21 cellular contexts compared by ENCODE assay signal in genomic region chr6:33782561-33782960, GRCh38. TPM values are rescaled to one million over a fixed set of nuclear protein-coding genes. Genes with fewer than 3 reads are reported as not detected.
A peak's percentile ranks its signal among the peaks of the same experiment; 100 is the strongest.
DNase-seq lines count a peak whose midpoint lies in the region; ATAC-seq and TF ChIP-seq lines count a peak whose summit lies in the region.
"Had no signal": no experiment of that assay in that cellular context is flagged by ENCODE, and none has a peak within 500 bp of the region (broad histone marks: within the 10 kb centered on the region; RNA-seq: fewer than 3 reads in every experiment).

No MANE protein-coding gene starts in this region.

- H4K91ac ChIP-seq in H9 (ENCODE audit: insufficient read length, low read depth, low read length), result peak overlapping the region; percentile 7

- no peaks in the 10 kb centered on the region for H3K27me3 Mint-ChIP-seq in CD8-positive, alpha-beta T cell (ENCODE audit: low read depth)
- H3K27me3 Mint-ChIP-seq in H9 (ENCODE audit: low read depth), result no peaks in the 10 kb centered on the region
- H3K27me3 Mint-ChIP-seq in activated naive CD8-positive, alpha-beta T cell treated with anti-CD3 and anti-CD28 coated beads, Interleukin-2, amount 50 U/mL, for 24 hours, result no peaks in the 10 kb centered on the region
- H3K27me3 Mint-ChIP-seq: CD4-positive, alpha-beta memory T cell had no signal

- no peak overlapping the region for H2BK120ac ChIP-seq in H9 (ENCODE audit: low read depth, low read length, poor library complexity, severe bottlenecking)

- no peaks in the 10 kb centered on the region for H4K20me1 ChIP-seq in H9 (ENCODE audit: control insufficient read depth, insufficient read depth, insufficient read length)

- H4K5ac ChIP-seq in H9 (ENCODE audit: insufficient read length, low read depth, low read length), result no peak overlapping the region

- no peak overlapping the region for H3K27ac ChIP-seq in CD8-positive, alpha-beta T cell (ENCODE audit: low read depth, low read length)
- H3K27ac ChIP-seq in H9 (ENCODE audit: insufficient read length, low read depth, low read length), result peak overlapping the region; percentile 20
- peak overlapping the region; percentile 82 for H3K27ac ChIP-seq in SJSA1
- H3K27ac ChIP-seq in iPS-18a (ENCODE audit: low read length), result peak overlapping the region; percentile 77
- H3K27ac ChIP-seq: spleen had no signal

- ATAC-seq in CD8-positive, alpha-beta T cell, result no peak
- ATAC-seq in activated naive CD8-positive, alpha-beta T cell treated with anti-CD3 and anti-CD28 coated beads, Interleukin-2, amount 50 U/mL, for 24 hours, result no peak
- ATAC-seq in HG02642 (IDR thresholded peaks at IDR 0.05; ENCODE audit: poor library complexity, unreplicated experiment), result no peak
- ATAC-seq: activated T-cell treated with anti-CD3 and anti-CD28 coated beads, Interleukin-2, amount 50 U/mL, for 4 hours had no signal

- H3K9me3 ChIP-seq in CD8-positive, alpha-beta T cell (ENCODE audit: low read length), result no peaks in the 10 kb centered on the region
- H3K9me3 ChIP-seq in H9 (ENCODE audit: control insufficient read depth, low read depth, low read length) (no peaks in the 10 kb centered on the region), SJSA1 (replicated peaks) (no peaks in the 10 kb centered on the region), iPS-18a (ENCODE audit: control insufficient read depth, low read depth, low read length) (no peaks in the 10 kb centered on the region)
- H3K9me3 ChIP-seq: spleen had no signal

- peaks cover 53% of the 10 kb centered on the region for H3K36me3 ChIP-seq in CD8-positive, alpha-beta T cell (ENCODE audit: insufficient read depth, low read length)
- H3K36me3 ChIP-seq in SJSA1 (peaks cover 86% of the 10 kb centered on the region), iPS-18a (ENCODE audit: control insufficient read depth, low read depth, low read length) (peaks cover 63% of the 10 kb centered on the region)

- no peak overlapping the region for H2BK20ac ChIP-seq in H9 (ENCODE audit: low read depth, low read length, poor library complexity, severe bottlenecking)

- TF ChIP-seq CTCF in CD8-positive, alpha-beta T cell (IDR thresholded peaks at IDR 0.05), result no peak
- TF ChIP-seq CTCF in H9 (conservative IDR thresholded peaks at IDR 0.05), result no peak

- H3K4me3 Mint-ChIP-seq in CD8-positive, alpha-beta T cell, result no peak overlapping the region
- H3K4me3 Mint-ChIP-seq in H9, result no peak overlapping the region
- H3K4me3 Mint-ChIP-seq in activated naive CD8-positive, alpha-beta T cell treated with anti-CD3 and anti-CD28 coated beads, Interleukin-2, amount 50 U/mL, for 24 hours, result no peak overlapping the region
- H3K4me3 Mint-ChIP-seq: activated T-cell treated with anti-CD3 and anti-CD28 coated beads, Interleukin-2, amount 50 U/mL, for 4 hours; CD4-positive, alpha-beta memory T cell had no signal

- H2AK5ac ChIP-seq in H9 (ENCODE audit: insufficient read length, low read length), result peak overlapping the region; percentile 38

- peak overlapping the region; percentile 42 for H3K27ac Mint-ChIP-seq in CD8-positive, alpha-beta T cell
- H3K27ac Mint-ChIP-seq in H9, result peak overlapping the region; percentile 81 to 97 (median 94); a peak in 6 of 7 replicates
- no peak overlapping the region for H3K27ac Mint-ChIP-seq in activated naive CD8-positive, alpha-beta T cell treated with anti-CD3 and anti-CD28 coated beads, Interleukin-2, amount 50 U/mL, for 24 hours

- H3K79me1 ChIP-seq in H9 (ENCODE audit: insufficient read depth, low read depth, low read length, poor library complexity, severe bottlenecking), result peaks cover 3% of the 10 kb centered on the region

- CTCF ChIA-PET in CD8-positive, alpha-beta T cell (lab: Charles Lee), result interaction anchor here (1.3 to 6.5 kb wide), 2 partner anchors 13 to 244 kb away, joined by 3 to 59 read pairs; no protein-coding TSS in a partner anchor

- H4K8ac ChIP-seq in H9 (replicated peaks; ENCODE audit: insufficient read length, low read depth, low read length), result no peak overlapping the region

- H2BK12ac ChIP-seq in H9 (ENCODE audit: insufficient read length, low read depth, low read length), result peak overlapping the region; percentile 71

- peaks cover 31% of the 10 kb centered on the region for H3K4me1 ChIP-seq in CD8-positive, alpha-beta T cell (ENCODE audit: insufficient read depth, low read length)
- peaks cover 29% of the 10 kb centered on the region; the same call in 1 of the 2 replicates for H3K4me1 ChIP-seq in H9 (ENCODE audit: insufficient read depth, low read length)
- H3K4me1 ChIP-seq in SJSA1 (replicated peaks), result peaks cover 68% of the 10 kb centered on the region
- H3K4me1 ChIP-seq in iPS-18a (ENCODE audit: control insufficient read depth, low read depth, low read length), result peaks cover 74% of the 10 kb centered on the region

- H3K56ac ChIP-seq in H9 (ENCODE audit: insufficient read length, low read depth, low read length), result no peak overlapping the region

- no peak overlapping the region for H2BK15ac ChIP-seq in H9 (ENCODE audit: low read depth, low read length)

- H3K4ac ChIP-seq in H9 (ENCODE audit: low read depth, low read length), result no peak overlapping the region

- H3K4me2 ChIP-seq in H9 (ENCODE audit: insufficient read depth, insufficient read length, low read length), result no peak overlapping the region

- no peak overlapping the region for H3K4me3 ChIP-seq in CD8-positive, alpha-beta T cell (ENCODE audit: low read depth, low read length)
- no peak overlapping the region for H3K4me3 ChIP-seq in SJSA1
- no peak overlapping the region for H3K4me3 ChIP-seq in iPS-18a (ENCODE audit: low read length)
- H3K4me3 ChIP-seq: spleen had no signal

- H3K9ac ChIP-seq in H9 (ENCODE audit: extremely low read depth, insufficient read length, low read length) (no peak overlapping the region), iPS-18a (ENCODE audit: low read length) (peak overlapping the region; percentile 30)

- peaks cover 9% of the 10 kb centered on the region; the same call in 1 of the 2 replicates for H3K79me2 ChIP-seq in H9 (ENCODE audit: insufficient read depth, low read length)

- no peak overlapping the region for H3K23ac ChIP-seq in H9 (ENCODE audit: insufficient read length, low read depth, low read length)

- no CpG with 5 or more reads among the region's 5 CpGs for WGBS in H9 (ENCODE audit: extremely low coverage, insufficient read length, low lambda C conversion rate)

- POLR2A ChIA-PET in CD8-positive, alpha-beta T cell (lab: Charles Lee), result no interaction called here

- H3K4me1 Mint-ChIP-seq in CD8-positive, alpha-beta T cell (ENCODE audit: low read depth), result peaks cover 49% of the 10 kb centered on the region
- H3K4me1 Mint-ChIP-seq in H9, result peaks cover 82 to 84% of the 10 kb centered on the region in 2 experiments
- H3K4me1 Mint-ChIP-seq in activated naive CD8-positive, alpha-beta T cell treated with anti-CD3 and anti-CD28 coated beads, Interleukin-2, amount 50 U/mL, for 24 hours, result peaks cover 35% of the 10 kb centered on the region

- H3K14ac ChIP-seq in H9 (ENCODE audit: insufficient read depth, low read length), result no peak overlapping the region

- no peaks in the 10 kb centered on the region for H3K23me2 ChIP-seq in H9 (ENCODE audit: insufficient read length, low read depth, low read length, poor library complexity, severe bottlenecking)

- peak overlapping the region; percentile 51 for H3K18ac ChIP-seq in H9 (ENCODE audit: insufficient read length, low read depth, low read length)

- no peak overlapping the region for H2BK5ac ChIP-seq in H9 (ENCODE audit: insufficient read length, low read length)

- no peak for DNase-seq in CD8-positive, alpha-beta T cell
- DNase-seq in H9 (no peak), SJSA1 (ENCODE audit: low read depth in 1 of 2, low spot score in 2 of 2) (no peak), NCI-H2227 treated with DMSO at 0.1 percent for 48 hours (lab: John Stamatoyannopoulos, UW) (no peak), iPS-NIHi11 (ENCODE audit: low spot score) (no peak)
- DNase-seq in activated naive CD8-positive, alpha-beta T cell treated with anti-CD3 and anti-CD28 coated beads, Interleukin-2, amount 50 U/mL, for 24 hours, result no peak
- DNase-seq: activated CD4-positive, alpha-beta T cell treated with anti-CD3 and anti-CD28 coated beads, Interleukin-2, amount 50 U/mL, for 4 hours; activated T-cell treated with anti-CD3 and anti-CD28 coated beads, Interleukin-2, amount 50 U/mL, for 4 hours; CD4-positive, alpha-beta memory T cell; erythroblast; NCI-H1105; NCI-H524 treated with DMSO at 0.1 percent for 48 hours; SIG-M5; spleen; T-helper 1 cell had no signal

- no peak overlapping the region for H3T11ph ChIP-seq in H9 (ENCODE audit: low read length)

- no peaks in the 10 kb centered on the region for H3K27me3 ChIP-seq in CD8-positive, alpha-beta T cell (ENCODE audit: insufficient read depth, low read length)
- no peaks in the 10 kb centered on the region for H3K27me3 ChIP-seq in H9 (ENCODE audit: insufficient read depth, low read length)
- no peaks in the 10 kb centered on the region for H3K27me3 ChIP-seq in SJSA1 (replicated peaks)
- H3K27me3 ChIP-seq in iPS-18a (ENCODE audit: control insufficient read depth, insufficient read depth, low read length), result no peaks in the 10 kb centered on the region
- H3K27me3 ChIP-seq: spleen had no signal

- H3K36me3 Mint-ChIP-seq in CD8-positive, alpha-beta T cell, result peaks cover 94% of the 10 kb centered on the region
- H3K36me3 Mint-ChIP-seq in H9 (ENCODE audit: insufficient read depth in 1 of 3, low read depth in 3 of 3), result peaks cover 34 to 80% (median 77%) of the 10 kb centered on the region in 3 experiments
- peaks cover 37% of the 10 kb centered on the region for H3K36me3 Mint-ChIP-seq in activated naive CD8-positive, alpha-beta T cell treated with anti-CD3 and anti-CD28 coated beads, Interleukin-2, amount 50 U/mL, for 24 hours (ENCODE audit: low read depth)

- no peak overlapping the region for H2AFZ ChIP-seq in H9 (ENCODE audit: low read length)

- no peaks in the 10 kb centered on the region for H3K9me3 Mint-ChIP-seq in CD8-positive, alpha-beta T cell
- H3K9me3 Mint-ChIP-seq in H9, result no peaks in the 10 kb centered on the region
- H3K9me3 Mint-ChIP-seq in activated naive CD8-positive, alpha-beta T cell treated with anti-CD3 and anti-CD28 coated beads, Interleukin-2, amount 50 U/mL, for 24 hours, result no peaks in the 10 kb centered on the region
- H3K9me3 Mint-ChIP-seq: activated T-cell treated with anti-CD3 and anti-CD28 coated beads, Interleukin-2, amount 50 U/mL, for 4 hours; CD4-positive, alpha-beta memory T cell had no signal

- intact Hi-C loops in CD8-positive, alpha-beta T cell (cut with DNase I, micrococcal nuclease), result loop anchor here (10.0 kb wide), 4 partner anchors 328 to 1808 kb away; partner anchors contain the start of genes DXO (in 1 of the 2), NUDT3 (in 1 of the 2), ZBTB9 (in 1 of the 2) and ZNF76 (in 1 of the 2)

RNA-seq across cellular contexts. Expression of gene LEMD2, which starts 6.4 kb away (rescaled TPM):
- 100 to 1,000 TPM; 124 TPM for total RNA-seq in CD8-positive, alpha-beta T cell
- 82.0 and 91.8 TPM in 2 replicates for total RNA-seq in H9 (2021)
- 78.7 and 92.9 TPM in 2 replicates for total RNA-seq in SJSA1 (2014; rRNA removed; shearing (Covaris generic))

RNA-seq across cellular contexts. Expression of gene MLN, which starts 21.2 kb away (rescaled TPM):
- not detected for total RNA-seq in CD8-positive, alpha-beta T cell
- total RNA-seq in H9 (2021), result not detected in 2 replicates
- not detected in 2 replicates for total RNA-seq in SJSA1 (2014; rRNA removed; shearing (Covaris generic))
- total RNA-seq: activated T-cell treated with anti-CD3 and anti-CD28 coated beads, Interleukin-2, amount 50 U/mL, for 4 hours; CD4-positive, alpha-beta memory T cell; dermis microvascular lymphatic vessel endothelial cell; frontal cortex; LHCN-M2; renal cortical epithelial cell; spleen had no signal

RNA-seq across cellular contexts. Expression of gene IP6K3, which starts 35.9 kb away (rescaled TPM):
- total RNA-seq in CD8-positive, alpha-beta T cell, result not detected
- 0.29 and 0.46 TPM in 2 replicates for total RNA-seq in H9 (2021)
- 5.2 and 5.3 TPM in 2 replicates for total RNA-seq in SJSA1 (2014; rRNA removed; shearing (Covaris generic))
- total RNA-seq: activated T-cell treated with anti-CD3 and anti-CD28 coated beads, Interleukin-2, amount 50 U/mL, for 4 hours; CD4-positive, alpha-beta memory T cell; dermis microvascular lymphatic vessel endothelial cell; frontal cortex had no signal
